17 cellular contexts compared by ENCODE assay signal in the genomic region with DNA sequence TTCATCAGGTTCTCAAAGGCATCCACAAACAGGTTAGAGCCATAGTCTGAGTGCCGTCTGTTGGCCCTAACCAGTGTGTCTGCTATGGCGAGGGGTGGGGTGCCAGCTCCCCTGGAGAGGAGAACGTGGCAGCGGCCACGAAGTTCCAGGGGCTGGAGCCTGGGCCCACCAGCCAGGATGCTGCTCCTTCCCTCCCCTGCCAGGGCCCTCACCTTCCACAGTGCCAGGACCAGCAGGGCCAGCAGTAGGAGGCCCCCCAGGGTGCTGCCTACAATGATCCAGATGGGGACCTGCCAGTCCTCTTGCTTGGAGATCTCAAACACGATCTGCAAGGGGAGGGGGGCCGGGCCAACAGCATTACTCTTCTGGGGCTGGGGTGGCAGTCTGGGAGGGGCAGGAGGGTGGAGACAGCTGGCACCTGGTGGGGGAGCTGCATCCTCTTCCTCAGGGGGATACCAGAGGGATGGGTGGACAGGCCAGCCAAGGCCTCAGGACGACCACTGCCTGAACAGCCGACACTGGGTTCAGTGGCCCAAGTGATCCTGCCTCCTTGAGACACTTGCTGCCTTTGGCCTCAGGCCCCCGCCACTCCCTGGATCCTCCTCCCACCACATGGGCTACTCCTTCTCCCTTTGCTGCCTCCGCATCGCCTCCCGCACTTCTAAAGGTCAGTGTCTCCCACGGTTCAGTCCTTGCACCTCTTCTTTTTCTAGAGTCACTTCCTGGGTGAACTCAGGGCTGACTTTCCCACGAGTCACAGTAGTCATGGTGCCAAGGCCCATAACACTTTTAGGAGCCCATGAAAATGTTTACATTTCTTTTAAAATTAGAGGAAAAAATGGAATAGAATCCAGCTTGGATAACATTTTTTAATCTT. TPM values are rescaled to one million over a fixed set of nuclear protein-coding genes. Genes with fewer than 3 reads are reported as not detected.
A peak's percentile ranks its signal among the peaks of the same experiment; 100 is the strongest.
DNase-seq lines count a peak whose midpoint lies in the region; ATAC-seq and TF ChIP-seq lines count a peak whose summit lies in the region.
"Had no signal": no experiment of that assay in that cellular context is flagged by ENCODE, and none has a peak within 500 bp of the region (broad histone marks: within the 10 kb centered on the region; RNA-seq: fewer than 3 reads in every experiment).

No MANE protein-coding gene starts in this region.

- H3K4me3 ChIP-seq in PC-3 (ENCODE audit: low read length) (no peak overlapping the region), fibroblast of villous mesenchyme (ENCODE audit: low read depth, low read length) (no peak overlapping the region), tibial artery (no peak overlapping the region)

- H3K27me3 ChIP-seq in PC-3 (ENCODE audit: low read length), result no peaks in the 10 kb centered on the region
- H3K27me3 ChIP-seq in tibial artery, result no peaks in the 10 kb centered on the region

- H3K27ac Mint-ChIP-seq in activated CD4-positive, alpha-beta T cell treated with anti-CD3 and anti-CD28 coated beads, Interleukin-2, amount 10 ng/mL, durations not matched to agents 7 days and 5 days, result no peak overlapping the region
- H3K27ac Mint-ChIP-seq in activated CD4-positive, alpha-beta T cell treated with anti-CD3 and anti-CD28 coated beads for 36 hours, result no peak overlapping the region

- peaks cover 3% of the 10 kb centered on the region for H3K36me3 Mint-ChIP-seq in activated CD4-positive, alpha-beta T cell treated with anti-CD3 and anti-CD28 coated beads, Interleukin-2, amount 10 ng/mL, durations not matched to agents 7 days and 5 days (ENCODE audit: low read depth)
- no peaks in the 10 kb centered on the region for H3K36me3 Mint-ChIP-seq in activated CD4-positive, alpha-beta T cell treated with anti-CD3 and anti-CD28 coated beads for 36 hours (ENCODE audit: low read depth)

- H4K20me1 ChIP-seq in PC-3 (ENCODE audit: low read length), result no peaks in the 10 kb centered on the region

- H3K27ac ChIP-seq in PC-3 (ENCODE audit: low read length), result no peak overlapping the region
- H3K27ac ChIP-seq in tibial artery, result peak overlapping the region; percentile 3 to 43

- POLR2A ChIA-PET in activated CD4-positive, alpha-beta T cell treated with anti-CD3 and anti-CD28 coated beads, Interleukin-2, amount 10 ng/mL, durations not matched to agents 7 days and 5 days (lab: Charles Lee), result no interaction called here
- POLR2A ChIA-PET in activated CD4-positive, alpha-beta T cell treated with anti-CD3 and anti-CD28 coated beads for 36 hours (lab: Charles Lee), result no interaction called here
- POLR2A ChIA-PET in PC-3 (lab: Charles Lee; ENCODE audit: unreplicated experiment), result no interaction called here

- peaks cover 37% of the 10 kb centered on the region for H3K4me1 Mint-ChIP-seq in activated CD4-positive, alpha-beta T cell treated with anti-CD3 and anti-CD28 coated beads, Interleukin-2, amount 10 ng/mL, durations not matched to agents 7 days and 5 days
- H3K4me1 Mint-ChIP-seq in activated CD4-positive, alpha-beta T cell treated with anti-CD3 and anti-CD28 coated beads for 36 hours, result peaks cover 30% of the 10 kb centered on the region

- H3K9ac ChIP-seq in PC-3 (ENCODE audit: low read length), result no peak overlapping the region

- H3K27me3 Mint-ChIP-seq in activated CD4-positive, alpha-beta T cell treated with anti-CD3 and anti-CD28 coated beads, Interleukin-2, amount 10 ng/mL, durations not matched to agents 7 days and 5 days, result no peaks in the 10 kb centered on the region
- H3K27me3 Mint-ChIP-seq in activated CD4-positive, alpha-beta T cell treated with anti-CD3 and anti-CD28 coated beads for 36 hours, result no peaks in the 10 kb centered on the region

- no peak overlapping the region for H2AFZ ChIP-seq in PC-3 (ENCODE audit: low read length)

- ATAC-seq in activated CD4-positive, alpha-beta T cell treated with anti-CD3 and anti-CD28 coated beads for 36 hours, result no peak
- ATAC-seq in PC-3, result no peak
- ATAC-seq: Right ventricle myocardium inferior had no signal

- H3K4me2 ChIP-seq in PC-3 (ENCODE audit: low read length), result no peak overlapping the region

- no TSS peak for BruUV-seq in PC-3 (replicated peaks; lab: Mats Ljungman, UMichigan)

- no peaks in the 10 kb centered on the region for H3K9me3 ChIP-seq in PC-3 (ENCODE audit: low read length)
- H3K9me3 ChIP-seq in tibial artery, result no peaks in the 10 kb centered on the region
- H3K9me3 ChIP-seq: Caco-2 had no signal

- no peaks in the 10 kb centered on the region for H3F3A ChIP-seq in PC-3 (ENCODE audit: low read length, unreplicated experiment)

- H3K79me2 ChIP-seq in PC-3 (ENCODE audit: low read length), result no peaks in the 10 kb centered on the region

- no peaks in the 10 kb centered on the region for H3K9me2 ChIP-seq in PC-3 (replicated peaks; ENCODE audit: low read length)

- no peaks in the 10 kb centered on the region for H3K9me3 Mint-ChIP-seq in activated CD4-positive, alpha-beta T cell treated with anti-CD3 and anti-CD28 coated beads, Interleukin-2, amount 10 ng/mL, durations not matched to agents 7 days and 5 days
- H3K9me3 Mint-ChIP-seq in activated CD4-positive, alpha-beta T cell treated with anti-CD3 and anti-CD28 coated beads for 36 hours (ENCODE audit: low read depth), result no peaks in the 10 kb centered on the region
- H3K9me3 Mint-ChIP-seq: activated naive CD8-positive, alpha-beta T cell treated with anti-CD3 and anti-CD28 coated beads, Interleukin-2, amount 10 ng/mL, durations not matched to agents 7 days and 5 days; central memory CD8-positive, alpha-beta T cell had no signal

- DNase-seq in activated CD4-positive, alpha-beta T cell treated with anti-CD3 and anti-CD28 coated beads, Interleukin-2, amount 10 ng/mL, durations not matched to agents 7 days and 5 days, result peak; percentile 5
- no peak for DNase-seq in activated CD4-positive, alpha-beta T cell treated with anti-CD3 and anti-CD28 coated beads for 36 hours
- DNase-seq in PC-3 (peak; percentile 12), fibroblast of villous mesenchyme (ENCODE audit: low read depth) (peak; percentile 33), tibial artery (peak; percentile 17 to 66), glomerular visceral epithelial cell (ENCODE audit: extremely low spot score) (no peak), HuH-7.5 (ENCODE audit: low spot score) (no peak)
- DNase-seq in effector CD8-positive, alpha-beta T cell (lab: John Stamatoyannopoulos, UW), result no peak
- DNase-seq: activated naive CD8-positive, alpha-beta T cell treated with anti-CD3 and anti-CD28 coated beads, Interleukin-2, amount 10 ng/mL, durations not matched to agents 7 days and 5 days; hypothalamus; Kasumi-1; NCI-H187 treated with DMSO at 0.1 percent for 48 hours; small intestine; T-helper 9 cell had no signal

- CTCF ChIA-PET in activated CD4-positive, alpha-beta T cell treated with anti-CD3 and anti-CD28 coated beads, Interleukin-2, amount 10 ng/mL, durations not matched to agents 7 days and 5 days (lab: Charles Lee), result interaction anchor here (0.6 to 1.2 kb wide), 2 partner anchors 44 to 75 kb away, joined by 4 read pairs; no protein-coding TSS in a partner anchor
- CTCF ChIA-PET in activated CD4-positive, alpha-beta T cell treated with anti-CD3 and anti-CD28 coated beads for 36 hours (lab: Charles Lee), result interaction anchor here (0.7 to 4.6 kb wide), 5 partner anchors 10 to 79 kb away, joined by 4 to 53 read pairs (median 4); no protein-coding TSS in a partner anchor
- CTCF ChIA-PET in PC-3 (lab: Charles Lee), result interaction anchor here (0.9 kb wide), 1 partner anchor 51 kb away, joined by 6 read pairs; no protein-coding TSS in a partner anchor

- intact Hi-C loops in activated CD4-positive, alpha-beta T cell treated with anti-CD3 and anti-CD28 coated beads for 36 hours (cut with DNase I, micrococcal nuclease), result no loop called here
- intact Hi-C loops in PC-3 (cut with micrococcal nuclease) (loop anchor here (10.0 kb wide), 1 partner anchor 241 kb away; no protein-coding TSS in a partner anchor), tibial artery (cut with DNase I; ENCODE audit: low total_unique reads) (loop anchor here (10.0 kb wide), 1 partner anchor 251 kb away; no protein-coding TSS in a partner anchor)

- TF ChIP-seq CTCF in PC-3 (conservative IDR thresholded peaks at IDR 0.05; ENCODE audit: low read depth, low read length) (no peak), fibroblast of villous mesenchyme (IDR thresholded peaks at IDR 0.05; ENCODE audit: insufficient read depth, low read depth, low read length) (no peak), tibial artery (IDR thresholded peaks at IDR 0.05) (no peak)

- no peak overlapping the region for H3K4me3 Mint-ChIP-seq in activated CD4-positive, alpha-beta T cell treated with anti-CD3 and anti-CD28 coated beads, Interleukin-2, amount 10 ng/mL, durations not matched to agents 7 days and 5 days
- H3K4me3 Mint-ChIP-seq in activated CD4-positive, alpha-beta T cell treated with anti-CD3 and anti-CD28 coated beads for 36 hours, result no peak overlapping the region
- H3K4me3 Mint-ChIP-seq: activated naive CD8-positive, alpha-beta T cell treated with anti-CD3 and anti-CD28 coated beads, Interleukin-2, amount 10 ng/mL, durations not matched to agents 7 days and 5 days; central memory CD8-positive, alpha-beta T cell had no signal

- H3K4me1 ChIP-seq in PC-3 (ENCODE audit: insufficient read depth, low read length) (no peaks in the 10 kb centered on the region), tibial artery (peaks cover 0 to 46% (median 20%) of the 10 kb centered on the region in 4 donors)

- H3K36me3 ChIP-seq in PC-3 (ENCODE audit: low read depth, low read length) (no peaks in the 10 kb centered on the region), tibial artery (peaks cover 29 to 31% (median 29%) of the 10 kb centered on the region in 3 donors)

RNA-seq across cellular contexts. Expression of a gene that starts 26.3 kb away (rescaled TPM):
- total RNA-seq in activated CD4-positive, alpha-beta T cell treated with anti-CD3 and anti-CD28 coated beads, Interleukin-2, amount 10 ng/mL, durations not matched to agents 7 days and 5 days, result 10 to 100 TPM; 51.7 to 66.3 TPM
- total RNA-seq in activated CD4-positive, alpha-beta T cell treated with anti-CD3 and anti-CD28 coated beads for 36 hours, result 10 to 100 TPM; 41.1 to 50.0 TPM
- 19.4 and 22.1 TPM in 2 replicates for total RNA-seq in PC-3 (2014; rRNA removed)
- total RNA-seq in fibroblast of villous mesenchyme, result 47.7 and 61.7 TPM in 2 replicates

Comparison
In these comparisons a context has a peak if more than half of its experiments do, and no peak if none do; other contexts are left out.
1. DNase-seq: peak in activated CD4-positive, alpha-beta T cell treated with anti-CD3 and anti-CD28 coated beads, Interleukin-2, amount 10 ng/mL, durations not matched to agents 7 days and 5 days (single experiment), PC-3 (single experiment), fibroblast of villous mesenchyme (single experiment) and tibial artery (2 of 2); none in activated CD4-positive, alpha-beta T cell treated with anti-CD3 and anti-CD28 coated beads for 36 hours (single experiment), glomerular visceral epithelial cell (single experiment), HuH-7.5 (single experiment) and effector CD8-positive, alpha-beta T cell (single experiment).
2. intact Hi-C loops: an anchor here in PC-3 (10.0 kb wide) and tibial artery (10.0 kb wide); none called in activated CD4-positive, alpha-beta T cell treated with anti-CD3 and anti-CD28 coated beads for 36 hours.